1 cellular context compared by ENCODE assay signal in genomic region chr2:27085670-27086089, GRCh38.
TF ChIP-seq lines count a peak whose summit lies in the region.

No MANE protein-coding gene starts in this region.

TF ChIP-seq in GM23338, 12 proteins besides CTCF, POLR2A, EP300 and RAD21 (continued from another document):
- TF ChIP-seq REST (IDR thresholded peaks at IDR 0.05; ENCODE audit: unreplicated experiment): no peak
- no peak for TF ChIP-seq EZH2 (IDR thresholded peaks at IDR 0.05; ENCODE audit: low read depth, unreplicated experiment)
